Comparison of ENCODE assay signal across 1 cellular context in the genomic region with DNA sequence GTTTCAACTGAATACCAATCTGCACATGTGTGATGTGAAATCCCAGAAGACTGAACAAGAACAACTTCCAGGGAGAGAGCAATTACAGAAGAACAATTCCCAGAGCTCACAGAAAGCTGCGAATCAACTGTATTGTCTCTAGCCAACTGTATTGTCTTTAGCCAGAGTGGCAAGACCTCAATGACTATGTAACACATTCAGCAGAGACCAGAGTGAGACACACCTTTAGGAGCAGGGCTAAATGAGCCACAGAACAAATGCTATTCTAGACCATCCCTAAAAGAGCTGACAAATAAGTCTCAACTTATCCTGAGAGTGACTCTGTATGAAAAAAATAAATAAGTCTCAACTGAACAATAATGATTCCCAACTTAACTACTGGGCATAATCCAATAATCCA.
TF ChIP-seq lines count a peak whose summit lies in the region.

No MANE protein-coding gene starts in this region.

TF ChIP-seq in GM23338, 12 proteins besides CTCF, POLR2A, EP300 and RAD21 (continued from another document):
- TF ChIP-seq ZNF462 (CRISPR knock-in tag; IDR thresholded peaks at IDR 0.05) (no peak), EZH2 (IDR thresholded peaks at IDR 0.05; ENCODE audit: low read depth, unreplicated experiment) (no peak), JUNB (IDR thresholded peaks at IDR 0.05; ENCODE audit: unreplicated experiment) (no peak), STAT1 (IDR thresholded peaks at IDR 0.05; ENCODE audit: unreplicated experiment) (no peak), REST (IDR thresholded peaks at IDR 0.05; ENCODE audit: unreplicated experiment) (no peak), POLR2AphosphoS5 (IDR thresholded peaks at IDR 0.05; ENCODE audit: low read depth) (no peak), NANOG (IDR thresholded peaks at IDR 0.05; ENCODE audit: borderline replicate concordance) (no peak)
- TF ChIP-seq, protein P1, sequence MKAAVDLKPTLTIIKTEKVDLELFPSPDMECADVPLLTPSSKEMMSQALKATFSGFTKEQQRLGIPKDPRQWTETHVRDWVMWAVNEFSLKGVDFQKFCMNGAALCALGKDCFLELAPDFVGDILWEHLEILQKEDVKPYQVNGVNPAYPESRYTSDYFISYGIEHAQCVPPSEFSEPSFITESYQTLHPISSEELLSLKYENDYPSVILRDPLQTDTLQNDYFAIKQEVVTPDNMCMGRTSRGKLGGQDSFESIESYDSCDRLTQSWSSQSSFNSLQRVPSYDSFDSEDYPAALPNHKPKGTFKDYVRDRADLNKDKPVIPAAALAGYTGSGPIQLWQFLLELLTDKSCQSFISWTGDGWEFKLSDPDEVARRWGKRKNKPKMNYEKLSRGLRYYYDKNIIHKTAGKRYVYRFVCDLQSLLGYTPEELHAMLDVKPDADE (IDR thresholded peaks at IDR 0.05): no peak
